8 cellular contexts compared by ENCODE assay signal in the genomic region with DNA sequence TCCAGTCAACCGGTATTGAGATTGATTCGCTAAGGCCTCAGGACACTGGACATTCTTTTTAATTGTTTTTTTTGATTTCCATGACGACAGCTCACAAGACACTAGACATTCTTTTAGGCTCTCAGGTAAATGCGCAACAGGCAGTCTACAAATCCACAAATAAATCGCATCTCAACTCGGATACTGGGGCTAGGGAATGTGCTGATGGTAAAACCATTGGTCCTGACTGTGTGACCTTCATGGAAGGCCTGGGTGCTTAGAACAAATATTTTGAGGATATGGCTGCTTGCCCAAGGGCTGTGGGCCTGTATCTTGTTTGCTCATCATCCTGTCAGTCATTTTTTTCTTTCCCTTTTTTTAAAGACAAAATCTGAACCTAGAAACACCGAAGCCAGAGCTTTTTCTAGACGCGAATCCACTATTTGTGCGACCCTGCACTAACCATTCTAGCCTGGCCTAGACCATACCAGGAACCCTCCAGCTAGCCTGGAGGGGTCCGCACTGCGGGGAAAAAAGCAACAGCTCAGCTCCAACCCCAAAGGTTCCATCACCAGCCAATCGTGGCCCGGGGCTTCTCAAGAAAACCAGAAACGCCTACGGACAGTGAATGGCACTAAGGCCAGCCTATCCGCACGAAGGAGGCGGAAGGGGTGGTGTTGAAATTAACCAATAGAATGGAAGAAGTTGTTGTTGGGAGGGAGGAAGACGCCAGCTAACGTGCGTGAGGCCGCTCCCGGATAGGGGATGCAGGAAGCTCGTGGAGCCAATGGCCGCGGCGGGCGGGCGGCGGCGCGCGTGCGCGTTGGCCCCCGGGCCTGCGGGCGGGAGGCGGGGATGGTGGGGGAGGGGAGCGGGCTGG. TPM values are rescaled to one million over a fixed set of nuclear protein-coding genes. Genes with fewer than 3 reads are reported as not detected.
DNase-seq lines count a peak whose midpoint lies in the region; ATAC-seq and TF ChIP-seq lines count a peak whose summit lies in the region.

No MANE protein-coding gene starts in this region.

- peak overlapping the region; percentile 88 for H3K4me3 ChIP-seq in left ventricle myocardium inferior

- peaks cover 12% of the 10 kb centered on the region for H3K36me3 ChIP-seq in left ventricle myocardium inferior

- H3K4me1 ChIP-seq in left ventricle myocardium inferior, result peaks cover 68% of the 10 kb centered on the region

- intact Hi-C loops in left ventricle myocardium inferior (cut with micrococcal nuclease), result loop anchor here (5.0 kb wide), 1 partner anchor 50 kb away; no protein-coding TSS in a partner anchor

- ATAC-seq in GM18498 (IDR thresholded peaks at IDR 0.05; ENCODE audit: unreplicated experiment) (peak; percentile 96), HG02885 (IDR thresholded peaks at IDR 0.05; ENCODE audit: poor library complexity, unreplicated experiment) (peak; percentile 95)

- H3K27ac Mint-ChIP-seq in T-helper 1 cell treated with Interleukin-12 subunit alpha and Interleukin-12 subunit beta and Interleukin-4 antibody, amounts not matched to agents 30 μg/mL and 1 μg/mL, for 36 hours, result peak overlapping the region; percentile 94
- peak overlapping the region; percentile 98 for H3K27ac Mint-ChIP-seq in progenitor cell of endocrine pancreas

- H3K4me3 Mint-ChIP-seq in T-helper 1 cell treated with Interleukin-12 subunit alpha and Interleukin-12 subunit beta and Interleukin-4 antibody, amounts not matched to agents 30 μg/mL and 1 μg/mL, for 36 hours, result peak overlapping the region; percentile 73
- peak overlapping the region; percentile 72 for H3K4me3 Mint-ChIP-seq in progenitor cell of endocrine pancreas (ENCODE audit: low read depth)

- DNase-seq in NCI-H1694 (lab: John Stamatoyannopoulos, UW) (peak; percentile 98), amygdala (lab: John Stamatoyannopoulos, UW) (peak; percentile 44 to 100 (median 98)), left ventricle myocardium inferior (peak; percentile 99), progenitor cell of endocrine pancreas (ENCODE audit: low spot score, unreplicated experiment) (peak; percentile 97), ureter (ENCODE audit: low spot score) (peak; percentile 99)

- no peaks in the 10 kb centered on the region for H3K9me3 ChIP-seq in left ventricle myocardium inferior (replicated peaks)

- H3K27me3 ChIP-seq in left ventricle myocardium inferior (ENCODE audit: low read depth), result no peaks in the 10 kb centered on the region

- H3K4me1 Mint-ChIP-seq in T-helper 1 cell treated with Interleukin-12 subunit alpha and Interleukin-12 subunit beta and Interleukin-4 antibody, amounts not matched to agents 30 μg/mL and 1 μg/mL, for 36 hours (ENCODE audit: low read depth), result peaks cover 54% of the 10 kb centered on the region
- peaks cover 46% of the 10 kb centered on the region for H3K4me1 Mint-ChIP-seq in progenitor cell of endocrine pancreas (ENCODE audit: low read depth)

- peaks cover 39% of the 10 kb centered on the region for H3K36me3 Mint-ChIP-seq in T-helper 1 cell treated with Interleukin-12 subunit alpha and Interleukin-12 subunit beta and Interleukin-4 antibody, amounts not matched to agents 30 μg/mL and 1 μg/mL, for 36 hours (ENCODE audit: low read depth)
- peaks cover 20% of the 10 kb centered on the region for H3K36me3 Mint-ChIP-seq in progenitor cell of endocrine pancreas (ENCODE audit: insufficient read depth)

- no peaks in the 10 kb centered on the region for H3K27me3 Mint-ChIP-seq in T-helper 1 cell treated with Interleukin-12 subunit alpha and Interleukin-12 subunit beta and Interleukin-4 antibody, amounts not matched to agents 30 μg/mL and 1 μg/mL, for 36 hours (ENCODE audit: low read depth)
- no peaks in the 10 kb centered on the region for H3K27me3 Mint-ChIP-seq in progenitor cell of endocrine pancreas

- TF ChIP-seq CTCF in left ventricle myocardium inferior (IDR thresholded peaks at IDR 0.05; ENCODE audit: borderline replicate concordance) (no peak), progenitor cell of endocrine pancreas (IDR thresholded peaks at IDR 0.05; ENCODE audit: unreplicated experiment) (no peak)

- H3K27ac ChIP-seq in left ventricle myocardium inferior (replicated peaks), result peak overlapping the region; percentile 99

- H3K9me3 Mint-ChIP-seq in T-helper 1 cell treated with Interleukin-12 subunit alpha and Interleukin-12 subunit beta and Interleukin-4 antibody, amounts not matched to agents 30 μg/mL and 1 μg/mL, for 36 hours, result no peaks in the 10 kb centered on the region
- no peaks in the 10 kb centered on the region for H3K9me3 Mint-ChIP-seq in progenitor cell of endocrine pancreas (ENCODE audit: low read depth)

RNA-seq across cellular contexts. Expression of a gene that starts 18.1 kb away (rescaled TPM):
- total RNA-seq in left ventricle myocardium inferior (41.3 TPM), progenitor cell of endocrine pancreas (145 and 159 TPM in 2 replicates), ureter (193 TPM)

Comparison
In these comparisons a context has a peak if more than half of its experiments do, and no peak if none do; other contexts are left out.
1. Peak in every context shown above with its lines: DNase-seq, ATAC-seq, H3K4me3 ChIP-seq and H3K27ac ChIP-seq.